ENCODE assay signal across 9 cellular contexts in the genomic region with DNA sequence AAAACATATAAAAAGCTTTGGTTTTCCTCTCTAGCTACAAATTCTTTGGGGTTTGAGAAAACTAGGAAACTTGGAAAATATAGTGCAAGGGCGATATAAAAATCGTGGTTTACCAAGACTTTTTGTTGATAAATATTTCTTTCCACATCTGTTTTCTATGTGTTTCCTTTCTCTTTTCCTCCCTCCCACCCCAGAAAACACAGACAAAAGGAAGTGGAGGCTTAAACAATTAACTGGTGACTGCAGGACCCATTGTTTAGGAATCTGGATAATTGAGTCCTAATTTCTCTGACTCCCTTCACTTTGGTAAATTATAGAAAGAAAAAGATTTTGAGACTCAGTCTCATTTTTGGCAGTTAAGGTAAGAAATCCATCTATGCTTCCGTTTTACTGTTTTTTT.
DNase-seq lines count a peak whose midpoint lies in the region; ATAC-seq, FAIRE-seq and TF ChIP-seq lines count a peak whose summit lies in the region.
"Had no signal": no experiment of that assay in that cellular context is flagged by ENCODE, and none has a peak within 500 bp of the region (broad histone marks: within the 10 kb centered on the region; RNA-seq: fewer than 3 reads in every experiment).

No MANE protein-coding gene starts in this region.

- no TSS peak for BruUV-seq in Panc1 (replicated peaks; lab: Mats Ljungman, UMichigan)

- H3K27ac ChIP-seq in Panc1 (ENCODE audit: low read length) (peak overlapping the region; percentile 75), hepatocyte (peak overlapping the region; percentile 46), small intestine (ENCODE audit: low read depth in 1 of 2, low read length in 1 of 2) (peak overlapping the region; percentile 23 to 41)

- H3K4me2 ChIP-seq in hepatocyte = peak overlapping the region; percentile 37

- no peaks in the 10 kb centered on the region for H3K9me3 Mint-ChIP-seq in stimulated activated naive B cell treated with anti-CD40 and anti-IgM and Interleukin-4, amounts not matched to agents 10 μg/mL and 1 μg/mL and 100 μg/mL, for 72 hours
- H3K9me3 Mint-ChIP-seq: activated T-helper 2 cell treated with anti-CD3 and anti-CD28 coated beads, Interferon-gamma antibody, Interleukin-2, Interleukin-4, amounts not matched to agents 10 μg/mL and 5 μg/mL and 100 μg/mL, durations not matched to agents 14 hours and 24 hours and 36 hours had no signal

- no peak overlapping the region for H3K27ac Mint-ChIP-seq in stimulated activated naive B cell treated with anti-CD40 and anti-IgM and Interleukin-4, amounts not matched to agents 10 μg/mL and 1 μg/mL and 100 μg/mL, for 72 hours
- H3K27ac Mint-ChIP-seq: activated T-helper 2 cell treated with anti-CD3 and anti-CD28 coated beads, Interferon-gamma antibody, Interleukin-2, Interleukin-4, amounts not matched to agents 10 μg/mL and 5 μg/mL and 100 μg/mL, durations not matched to agents 14 hours and 24 hours and 36 hours had no signal

- in situ Hi-C loops in Panc1 (cut with HindIII; ENCODE audit: low pct_unique_long_range_greater_than_20kb, low sequenced_read_pairs) = no loop called here

- H3K27me3 ChIP-seq in Panc1 (ENCODE audit: control insufficient read depth, insufficient read depth, low read length) (no peaks in the 10 kb centered on the region), hepatocyte (no peaks in the 10 kb centered on the region), small intestine (ENCODE audit: control insufficient read depth in 2 of 2, insufficient read depth in 2 of 2, low read length in 2 of 2) (no peaks in the 10 kb centered on the region)

- H3K36me3 ChIP-seq in Panc1 (ENCODE audit: control insufficient read depth, insufficient read depth, low read length) (no peaks in the 10 kb centered on the region), hepatocyte (replicated peaks; ENCODE audit: insufficient read depth, low read depth) (no peaks in the 10 kb centered on the region), small intestine (ENCODE audit: control insufficient read depth in 2 of 2, insufficient read depth in 2 of 2, low read length in 2 of 2) (no peaks in the 10 kb centered on the region)

- ATAC-seq in Panc1 = no peak
- no peak for ATAC-seq in stimulated activated naive B cell treated with anti-CD40 and anti-IgM and Interleukin-4, amounts not matched to agents 10 μg/mL and 1 μg/mL and 100 μg/mL, for 72 hours (replicated peaks)

- no peaks in the 10 kb centered on the region for H4K20me1 ChIP-seq in hepatocyte (ENCODE audit: insufficient read depth, poor library complexity, severe bottlenecking)

- CTCF ChIA-PET in Panc1 (lab: Charles Lee) = interaction anchor here (0.7 kb wide), 1 partner anchor 395 kb away, joined by 3 read pairs; no protein-coding TSS in a partner anchor

- DNase-seq in NCI-H748 (lab: John Stamatoyannopoulos, UW; ENCODE audit: unreplicated experiment) (peak; percentile 4), NCI-H748 treated with DMSO at 0.1 percent for 48 hours (lab: John Stamatoyannopoulos, UW) (no peak), Panc1 (ENCODE audit: low read depth, low spot score) (no peak), hepatocyte (ENCODE audit: low spot score) (no peak), small intestine (no peak), GM12891 (ENCODE audit: insufficient read length, low spot score) (no peak), HTR-8/SVneo (ENCODE audit: insufficient read length, low spot score) (no peak)
- no peak for DNase-seq in stimulated activated naive B cell treated with anti-CD40 and anti-IgM and Interleukin-4, amounts not matched to agents 10 μg/mL and 1 μg/mL and 100 μg/mL, for 72 hours

- no peak overlapping the region for H2AFZ ChIP-seq in hepatocyte

- POLR2A ChIA-PET in Panc1 (lab: Charles Lee) = no interaction called here

- no peak overlapping the region for H3K4me3 Mint-ChIP-seq in stimulated activated naive B cell treated with anti-CD40 and anti-IgM and Interleukin-4, amounts not matched to agents 10 μg/mL and 1 μg/mL and 100 μg/mL, for 72 hours

- H3K36me3 Mint-ChIP-seq in stimulated activated naive B cell treated with anti-CD40 and anti-IgM and Interleukin-4, amounts not matched to agents 10 μg/mL and 1 μg/mL and 100 μg/mL, for 72 hours = no peaks in the 10 kb centered on the region

- no peak for TF ChIP-seq CTCF in Panc1 (IDR thresholded peaks at IDR 0.05)
- no peak for TF ChIP-seq CTCF in hepatocyte (IDR thresholded peaks at IDR 0.05; ENCODE audit: poor library complexity)

- peaks cover 11% of the 10 kb centered on the region for H3K4me1 ChIP-seq in Panc1 (ENCODE audit: control insufficient read depth, insufficient read depth, low read length)
- H3K4me1 ChIP-seq in hepatocyte (ENCODE audit: insufficient read depth) = peaks cover 17% of the 10 kb centered on the region
- H3K4me1 ChIP-seq in small intestine (ENCODE audit: control insufficient read depth in 2 of 2, insufficient read depth in 1 of 2, low read depth in 1 of 2, low read length in 1 of 2) = peaks cover 10 to 15% of the 10 kb centered on the region in 2 donors

- H3K9me2 ChIP-seq in hepatocyte (replicated peaks; ENCODE audit: insufficient read depth) = no peaks in the 10 kb centered on the region

- H3K4me1 Mint-ChIP-seq in stimulated activated naive B cell treated with anti-CD40 and anti-IgM and Interleukin-4, amounts not matched to agents 10 μg/mL and 1 μg/mL and 100 μg/mL, for 72 hours = peaks cover 12 to 28% of the 10 kb centered on the region in 2 donors

- no peaks in the 10 kb centered on the region for H3K79me2 ChIP-seq in hepatocyte

- no peaks in the 10 kb centered on the region for H3K27me3 Mint-ChIP-seq in stimulated activated naive B cell treated with anti-CD40 and anti-IgM and Interleukin-4, amounts not matched to agents 10 μg/mL and 1 μg/mL and 100 μg/mL, for 72 hours

- no peak for TF ChIP-seq POLR2A in GM12891 (IDR thresholded peaks at IDR 0.05; ENCODE audit: low read depth, low read length)

- WGBS in hepatocyte (ENCODE audit: low lambda C conversion rate, missing lambda C conversion rate) = 47% methylated on average over 3 of the region's 3 CpGs
- 42 to 54% (median 45%) methylated on average over 3 of the region's 3 CpGs for WGBS in small intestine, 3 donors

- no peak overlapping the region for H3K4me3 ChIP-seq in Panc1 (ENCODE audit: low read depth in 2 of 2, low read length in 2 of 2)
- no peak overlapping the region for H3K4me3 ChIP-seq in hepatocyte
- H3K4me3 ChIP-seq in small intestine (ENCODE audit: low read depth in 1 of 2, low read length in 2 of 2) = no peak overlapping the region

- H3K9me3 ChIP-seq in Panc1 (ENCODE audit: control insufficient read depth, insufficient read depth, low read depth, low read length) (no peaks in the 10 kb centered on the region), hepatocyte (ENCODE audit: low read depth) (no peaks in the 10 kb centered on the region), small intestine (ENCODE audit: control insufficient read depth, low read depth) (no peaks in the 10 kb centered on the region)

- FAIRE-seq in small intestine (lab: Jason Lieb, UNC) = no peak
- FAIRE-seq in GM12891 (lab: Jason Lieb, UNC) = no peak
- FAIRE-seq in HTR-8/SVneo (lab: Jason Lieb, UNC) = no peak

- intact Hi-C loops in Panc1 (cut with micrococcal nuclease; ENCODE audit: unreplicated experiment) = no loop called here

TF ChIP-seq in GM12891, 5 proteins besides CTCF, POLR2A, EP300 and RAD21:
- no peak for TF ChIP-seq POU2F2 (IDR thresholded peaks at IDR 0.05; ENCODE audit: low read depth, low read length)
- TF ChIP-seq SPI1 (IDR thresholded peaks at IDR 0.05; ENCODE audit: low read depth, low read length) = no peak
- TF ChIP-seq TAF1 (IDR thresholded peaks at IDR 0.05; ENCODE audit: low read depth, low read length) = no peak
- no peak for TF ChIP-seq POLR2AphosphoS5 (IDR thresholded peaks at IDR 0.05; ENCODE audit: low read depth, low read length)
- TF ChIP-seq PAX5 (IDR thresholded peaks at IDR 0.05; ENCODE audit: insufficient read depth, low read length, severe bottlenecking) = no peak
